ENCODE assay signal across 8 cellular contexts in the genomic region with DNA sequence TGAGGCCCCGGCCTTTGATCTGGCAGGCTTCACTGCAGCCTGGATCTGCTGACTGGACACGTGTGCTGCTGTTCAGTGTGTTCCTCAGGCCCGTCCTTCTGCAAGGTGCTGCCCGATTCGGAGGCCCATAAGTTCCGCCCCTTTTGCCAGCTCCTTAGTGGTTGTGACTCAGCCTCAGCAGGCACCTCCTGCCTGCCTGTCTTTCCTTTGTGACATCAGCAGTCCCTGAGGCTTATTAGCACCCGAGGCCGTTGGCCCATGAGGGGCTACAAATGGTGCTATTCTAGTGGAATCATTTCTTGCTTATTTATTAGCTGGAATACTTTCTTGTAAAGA.
A peak's percentile ranks its signal among the peaks of the same experiment; 100 is the strongest.
DNase-seq lines count a peak whose midpoint lies in the region; ATAC-seq, FAIRE-seq and TF ChIP-seq lines count a peak whose summit lies in the region.
"Not testable (repeated sequence)": the region's sequence is repeated elsewhere in the genome, so short reads cannot be mapped to it uniquely, and the experiment has no call there.

No MANE protein-coding gene starts in this region.

- not testable (repeated sequence) for H3K27me3 Mint-ChIP-seq in activated CD4-positive, alpha-beta T cell treated with anti-CD3 and anti-CD28 coated beads for 36 hours

- ATAC-seq in Panc1 (peak; percentile 96), foreskin keratinocyte (peak; percentile 99), HepG2 (peak; percentile 43; the same call in 1 of the 3 replicates)
- peak; percentile 82 for ATAC-seq in activated CD4-positive, alpha-beta T cell treated with anti-CD3 and anti-CD28 coated beads for 36 hours

- H3K4me1 ChIP-seq in Panc1 (ENCODE audit: control insufficient read depth, insufficient read depth, low read length); mammary epithelial cell (ENCODE audit: insufficient read depth, low read length); foreskin keratinocyte; HepG2 (ENCODE audit: insufficient read depth, low read length); smooth muscle cell (ENCODE audit: low read depth): not testable (repeated sequence)

- H3K4me3 ChIP-seq in Panc1 (ENCODE audit: low read depth in 2 of 2, low read length in 2 of 2); mammary epithelial cell (replicated peaks in 1 of 3; ENCODE audit: insufficient read depth in 1 of 3, low read depth in 2 of 3, low read length in 3 of 3); HepG2 (replicated peaks in 1 of 3; ENCODE audit: insufficient read depth in 1 of 3, low read depth in 2 of 3, low read length in 3 of 3); smooth muscle cell: not testable (repeated sequence)

- not testable (repeated sequence) for H4K20me1 ChIP-seq in mammary epithelial cell (ENCODE audit: insufficient read depth, low read length); HepG2 (ENCODE audit: insufficient read depth, low read length); smooth muscle cell (ENCODE audit: low read depth)

- DNase-seq in Caki2 (ENCODE audit: low read depth) = peak; percentile 80
- peak; percentile 25 for DNase-seq in HT-29 (ENCODE audit: low spot score)
- peak; percentile 42 for DNase-seq in Panc1 (ENCODE audit: low read depth, low spot score)
- DNase-seq in activated CD4-positive, alpha-beta T cell treated with anti-CD3 and anti-CD28 coated beads for 36 hours; HepG2 (ENCODE audit: low spot score); smooth muscle cell (lab: John Stamatoyannopoulos, UW; ENCODE audit: unreplicated experiment): not testable (repeated sequence)
- peak; percentile 35 for DNase-seq in mammary epithelial cell
- DNase-seq in foreskin keratinocyte = peak in 1 of 2 donors; percentile 24

- not testable (repeated sequence) for H3K9ac ChIP-seq in mammary epithelial cell (ENCODE audit: insufficient read depth, low read length); HepG2 (ENCODE audit: insufficient read depth, low read depth, low read length); smooth muscle cell (ENCODE audit: low read depth)

- H3F3A ChIP-seq in smooth muscle cell (ENCODE audit: low read depth) = not testable (repeated sequence)

- H3K4me2 ChIP-seq in mammary epithelial cell (ENCODE audit: insufficient read depth, low read depth, low read length); HepG2 (ENCODE audit: low read depth, low read length): not testable (repeated sequence)
- H3K4me2 ChIP-seq in smooth muscle cell = peak overlapping the region; percentile 55

- CTCF ChIA-PET in Panc1 (lab: Charles Lee); mammary epithelial cell (lab: Charles Lee; ENCODE audit: low non-redundant PET); HepG2 (lab: Yijun Ruan, JAX; ENCODE audit: low intra/inter-chr PET ratio, low total read pairs): not testable (repeated sequence)
- CTCF ChIA-PET in activated CD4-positive, alpha-beta T cell treated with anti-CD3 and anti-CD28 coated beads for 36 hours (lab: Charles Lee) = interaction anchor here (1.1 kb wide), 1 partner anchor 301 kb away, joined by 4 read pairs; no protein-coding TSS in a partner anchor

- not testable (repeated sequence) for H3K27ac ChIP-seq in Panc1 (ENCODE audit: low read length); mammary epithelial cell (ENCODE audit: insufficient read depth, low read depth, low read length); foreskin keratinocyte; HepG2 (ENCODE audit: extremely low read length, insufficient read depth, low read length); smooth muscle cell (ENCODE audit: low read depth)

- POLR2A ChIA-PET in Panc1 (lab: Charles Lee); activated CD4-positive, alpha-beta T cell treated with anti-CD3 and anti-CD28 coated beads for 36 hours (lab: Charles Lee); HepG2 (lab: Yijun Ruan, JAX): not testable (repeated sequence)

- TF ChIP-seq POLR2A in HepG2 (IDR thresholded peaks at IDR 0.05; ENCODE audit: insufficient read depth in 1 of 2, low read depth in 2 of 2, low read length in 2 of 2) = not testable (repeated sequence)

- not testable (repeated sequence) for FAIRE-seq in HepG2 (lab: Jason Lieb, UNC)

- intact Hi-C loops in Panc1 (cut with micrococcal nuclease; ENCODE audit: unreplicated experiment); mammary epithelial cell (cut with micrococcal nuclease); HepG2 (cut with micrococcal nuclease; ENCODE audit: unreplicated experiment): not testable (repeated sequence)
- intact Hi-C loops in activated CD4-positive, alpha-beta T cell treated with anti-CD3 and anti-CD28 coated beads for 36 hours (cut with DNase I, micrococcal nuclease) = loop anchor here in 1 of 2 experiments (10.0 kb wide), 1 partner anchor 297 kb away; no protein-coding TSS in a partner anchor

- not testable (repeated sequence) for H3K4me3 Mint-ChIP-seq in activated CD4-positive, alpha-beta T cell treated with anti-CD3 and anti-CD28 coated beads for 36 hours

- H2AFZ ChIP-seq in mammary epithelial cell (ENCODE audit: low read depth, low read length); HepG2 (ENCODE audit: low read length): not testable (repeated sequence)
- peak overlapping the region; percentile 56 for H2AFZ ChIP-seq in smooth muscle cell (ENCODE audit: low read depth)

- TF ChIP-seq EP300 in HepG2 (IDR thresholded peaks at IDR 0.05; ENCODE audit: low read depth in 2 of 2, low read length in 2 of 2); HepG2 (CRISPR knock-in tag; IDR thresholded peaks at IDR 0.05; ENCODE audit: borderline replicate concordance): not testable (repeated sequence)

- dilution Hi-C loops in mammary epithelial cell (cut with HindIII; ENCODE audit: low sequenced_read_pairs) = not testable (repeated sequence)

- H3K79me2 ChIP-seq in mammary epithelial cell (ENCODE audit: insufficient read depth, low read length); HepG2 (ENCODE audit: insufficient read depth, low read length); smooth muscle cell (ENCODE audit: low read depth): not testable (repeated sequence)

- in situ Hi-C loops in Caki2 (cut with HindIII; ENCODE audit: low pct_unique_long_range_greater_than_20kb, low sequenced_read_pairs); Panc1 (cut with HindIII; ENCODE audit: low pct_unique_long_range_greater_than_20kb, low sequenced_read_pairs); mammary epithelial cell (cut with MboI; ENCODE audit: low sequenced_read_pairs in 2 of 2); HepG2 (cut with HindIII; ENCODE audit: extremely low pct_ligation_motif_present, low pct_unique_long_range_greater_than_20kb): not testable (repeated sequence)

- H3K36me3 ChIP-seq in Panc1 (ENCODE audit: control insufficient read depth, insufficient read depth, low read length); mammary epithelial cell (ENCODE audit: insufficient read depth, low read length); HepG2 (replicated peaks in 1 of 2; ENCODE audit: control insufficient read depth in 1 of 2, insufficient read depth in 2 of 2, low read length in 2 of 2); smooth muscle cell (ENCODE audit: low read depth): not testable (repeated sequence)

- not testable (repeated sequence) for H3K9me3 ChIP-seq in Panc1 (ENCODE audit: control insufficient read depth, insufficient read depth, low read depth, low read length); mammary epithelial cell (replicated peaks; ENCODE audit: insufficient read depth, low read length); HepG2 (ENCODE audit: low read length); smooth muscle cell (replicated peaks; ENCODE audit: low read depth)

- TF ChIP-seq CTCF in Panc1 (IDR thresholded peaks at IDR 0.05); mammary epithelial cell (conservative IDR thresholded peaks at IDR 0.05 in 1 of 2, IDR thresholded peaks at IDR 0.05 in 1 of 2; ENCODE audit: extremely low read depth in 1 of 2, insufficient read depth in 1 of 2, low read depth in 1 of 2, low read length in 2 of 2); foreskin keratinocyte (conservative IDR thresholded peaks at IDR 0.05); HepG2 (CRISPR knock-in tag; IDR thresholded peaks at IDR 0.05); smooth muscle cell (IDR thresholded peaks at IDR 0.05; ENCODE audit: borderline replicate concordance, insufficient read depth, poor library complexity, severe bottlenecking): not testable (repeated sequence)

- not testable (repeated sequence) for TF ChIP-seq RAD21 in HepG2 (CRISPR knock-in tag; IDR thresholded peaks at IDR 0.05)

- not testable (repeated sequence) for H3K9me3 Mint-ChIP-seq in activated CD4-positive, alpha-beta T cell treated with anti-CD3 and anti-CD28 coated beads for 36 hours (ENCODE audit: low read depth)

- BruUV-seq in Panc1 (replicated peaks; lab: Mats Ljungman, UMichigan); mammary epithelial cell (replicated peaks; lab: Mats Ljungman, UMichigan); HepG2 (replicated peaks; lab: Mats Ljungman, UMichigan): not testable (repeated sequence)

- H3K36me3 Mint-ChIP-seq in activated CD4-positive, alpha-beta T cell treated with anti-CD3 and anti-CD28 coated beads for 36 hours (ENCODE audit: low read depth) = not testable (repeated sequence)

- WGBS in mammary epithelial cell (ENCODE audit: low coverage, missing lambda C conversion rate) = 22% methylated on average over 8 of the region's 8 CpGs
- 16% methylated on average over 5 of the region's 8 CpGs for WGBS in HepG2 (ENCODE audit: low lambda C conversion rate)
- 29% methylated on average over 8 of the region's 8 CpGs for WGBS in smooth muscle cell (ENCODE audit: low lambda C conversion rate)

- H3K4me1 Mint-ChIP-seq in activated CD4-positive, alpha-beta T cell treated with anti-CD3 and anti-CD28 coated beads for 36 hours = not testable (repeated sequence)

- H3K27ac Mint-ChIP-seq in activated CD4-positive, alpha-beta T cell treated with anti-CD3 and anti-CD28 coated beads for 36 hours = not testable (repeated sequence)

- not testable (repeated sequence) for H3K27me3 ChIP-seq in Panc1 (ENCODE audit: control insufficient read depth, insufficient read depth, low read length); mammary epithelial cell (ENCODE audit: insufficient read depth, low read length); foreskin keratinocyte; HepG2 (ENCODE audit: control insufficient read depth in 1 of 2, insufficient read depth in 2 of 2, low read length in 2 of 2); smooth muscle cell (ENCODE audit: low read depth)

Comparison
In these comparisons a context has a peak if more than half of its experiments do, and no peak if none do; other contexts are left out.
1. ATAC-seq: peak in every context shown above with its lines; median percentile 99 in foreskin keratinocyte; 96 in Panc1; 82 in activated CD4-positive, alpha-beta T cell treated with anti-CD3 and anti-CD28 coated beads for 36 hours; 43 in HepG2.